Comparison of ENCODE assay signal across 1 cellular context in genomic region chr11:77182542-77183420, GRCh38.
TF ChIP-seq lines count a peak whose summit lies in the region.

No MANE protein-coding gene starts in this region.

TF ChIP-seq in IMR-90, 13 proteins besides CTCF, POLR2A, EP300 and RAD21 (continued from another document):
- TF ChIP-seq, protein P1, sequence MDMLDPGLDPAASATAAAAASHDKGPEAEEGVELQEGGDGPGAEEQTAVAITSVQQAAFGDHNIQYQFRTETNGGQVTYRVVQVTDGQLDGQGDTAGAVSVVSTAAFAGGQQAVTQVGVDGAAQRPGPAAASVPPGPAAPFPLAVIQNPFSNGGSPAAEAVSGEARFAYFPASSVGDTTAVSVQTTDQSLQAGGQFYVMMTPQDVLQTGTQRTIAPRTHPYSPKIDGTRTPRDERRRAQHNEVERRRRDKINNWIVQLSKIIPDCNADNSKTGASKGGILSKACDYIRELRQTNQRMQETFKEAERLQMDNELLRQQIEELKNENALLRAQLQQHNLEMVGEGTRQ (IDR thresholded peaks at IDR 0.05; ENCODE audit: low read depth, low read length) = no peak
- TF ChIP-seq MAZ (IDR thresholded peaks at IDR 0.05; ENCODE audit: borderline replicate concordance, low read depth, low read length) = no peak
- no peak for TF ChIP-seq RCOR1 (IDR thresholded peaks at IDR 0.05; ENCODE audit: insufficient replicate concordance, low read length)
- no peak for TF ChIP-seq NFE2L2 (IDR thresholded peaks at IDR 0.05; ENCODE audit: low read depth, low read length)
- TF ChIP-seq, protein P2, sequence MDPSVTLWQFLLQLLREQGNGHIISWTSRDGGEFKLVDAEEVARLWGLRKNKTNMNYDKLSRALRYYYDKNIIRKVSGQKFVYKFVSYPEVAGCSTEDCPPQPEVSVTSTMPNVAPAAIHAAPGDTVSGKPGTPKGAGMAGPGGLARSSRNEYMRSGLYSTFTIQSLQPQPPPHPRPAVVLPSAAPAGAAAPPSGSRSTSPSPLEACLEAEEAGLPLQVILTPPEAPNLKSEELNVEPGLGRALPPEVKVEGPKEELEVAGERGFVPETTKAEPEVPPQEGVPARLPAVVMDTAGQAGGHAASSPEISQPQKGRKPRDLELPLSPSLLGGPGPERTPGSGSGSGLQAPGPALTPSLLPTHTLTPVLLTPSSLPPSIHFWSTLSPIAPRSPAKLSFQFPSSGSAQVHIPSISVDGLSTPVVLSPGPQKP (IDR thresholded peaks at IDR 0.05; ENCODE audit: borderline replicate concordance, low read depth, low read length) = no peak
- no peak for TF ChIP-seq RFX5 (IDR thresholded peaks at IDR 0.05; ENCODE audit: low read depth, low read length)
